In genomic region chr7:28984631-28985030, GRCh38 we compare ENCODE assay signal across 9 cellular contexts. TPM values are rescaled to one million over a fixed set of nuclear protein-coding genes. Genes with fewer than 3 reads are reported as not detected.
DNase-seq lines count a peak whose midpoint lies in the region; ATAC-seq and TF ChIP-seq lines count a peak whose summit lies in the region.
"Had no signal": no experiment of that assay in that cellular context is flagged by ENCODE, and none has a peak within 500 bp of the region (broad histone marks: within the 10 kb centered on the region; RNA-seq: fewer than 3 reads in every experiment).

No MANE protein-coding gene starts in this region.

- H3K4me1 ChIP-seq in neuronal stem cell (ENCODE audit: control insufficient read depth in 2 of 2, insufficient read depth in 1 of 2, low read depth in 1 of 2, low read length in 2 of 2) (peaks cover 12 to 14% of the 10 kb centered on the region in 2 donors), prostate gland (replicated peaks) (no peaks in the 10 kb centered on the region)
- H3K4me1 ChIP-seq in CD4-positive, alpha-beta memory T cell (ENCODE audit: insufficient read depth, low read length) = no peaks in the 10 kb centered on the region

- H3K36me3 ChIP-seq in neuronal stem cell (replicated peaks in 1 of 2; ENCODE audit: control insufficient read depth in 2 of 2, insufficient read depth in 2 of 2, low read length in 2 of 2) (no peaks in the 10 kb centered on the region), prostate gland (no peaks in the 10 kb centered on the region)
- H3K36me3 ChIP-seq in CD4-positive, alpha-beta memory T cell (ENCODE audit: insufficient read depth, low read length) = no peaks in the 10 kb centered on the region

- no peaks in the 10 kb centered on the region for H3K36me3 Mint-ChIP-seq in CD4-positive, alpha-beta memory T cell

- no peak overlapping the region for H2AK5ac ChIP-seq in neuronal stem cell (ENCODE audit: low read depth, low read length)

- POLR2A ChIA-PET in CD4-positive, alpha-beta memory T cell (lab: Charles Lee; ENCODE audit: partially characterized antibody) = no interaction called here

- peak overlapping the region; percentile 78 for H2AFZ ChIP-seq in neuronal stem cell (ENCODE audit: low read length)

- no peak overlapping the region for H3K4ac ChIP-seq in neuronal stem cell (ENCODE audit: low read length)

- CTCF ChIA-PET in CD4-positive, alpha-beta memory T cell (lab: Charles Lee; ENCODE audit: partially characterized antibody) = no interaction called here

- no peak for TF ChIP-seq POLR2A in prostate gland (IDR thresholded peaks at IDR 0.05)

- H3K79me1 ChIP-seq in neuronal stem cell (ENCODE audit: low read depth, low read length) = no peaks in the 10 kb centered on the region

- H3K4me2 ChIP-seq in neuronal stem cell (ENCODE audit: insufficient read depth, low read length, poor library complexity, severe bottlenecking) = no peak overlapping the region

- TF ChIP-seq CTCF in prostate gland (IDR thresholded peaks at IDR 0.05) = no peak

- DNase-seq in DMS79 treated with DMSO at 0.1 percent for 48 hours (lab: John Stamatoyannopoulos, UW) (peak; percentile 70), NOMO-1 treated with dmso at 0.1 percent for 144 hours (lab: John Stamatoyannopoulos, UW; ENCODE audit: unreplicated experiment) (peak; percentile 17), neuronal stem cell (ENCODE audit: low spot score) (peak; percentile 31), HuH-7 (ENCODE audit: low spot score) (no peak), prostate gland (ENCODE audit: low spot score) (no peak)
- no peak for DNase-seq in CD4-positive, alpha-beta memory T cell
- DNase-seq: activated gamma-delta T cell had no signal

- H4K91ac ChIP-seq in neuronal stem cell (ENCODE audit: low read depth, low read length, poor library complexity) = no peak overlapping the region

- no peak overlapping the region for H3K18ac ChIP-seq in neuronal stem cell (ENCODE audit: low read length)

- peaks cover 10 to 14% of the 10 kb centered on the region in 2 donors for H3K27me3 Mint-ChIP-seq in CD4-positive, alpha-beta memory T cell

- H3K14ac ChIP-seq in neuronal stem cell (ENCODE audit: low read length) = no peak overlapping the region

- H3K27ac Mint-ChIP-seq in CD4-positive, alpha-beta memory T cell = no peak overlapping the region

- H3K4me3 ChIP-seq in neuronal stem cell (ENCODE audit: low read length in 2 of 2) (no peak overlapping the region), prostate gland (no peak overlapping the region)
- no peak overlapping the region for H3K4me3 ChIP-seq in CD4-positive, alpha-beta memory T cell (ENCODE audit: low read length in 2 of 2)

- no peak overlapping the region for H2BK15ac ChIP-seq in neuronal stem cell (ENCODE audit: low read length)

- H3K27ac ChIP-seq in neuronal stem cell (replicated peaks; ENCODE audit: low read length) = peak overlapping the region; percentile 75
- no peak overlapping the region for H3K27ac ChIP-seq in prostate gland
- H3K27ac ChIP-seq in CD4-positive, alpha-beta memory T cell (ENCODE audit: low read depth, low read length) = no peak overlapping the region

- ATAC-seq in esophagus mucosa (peak; percentile 48), HG03025 (IDR thresholded peaks at IDR 0.05; ENCODE audit: low FRiP score, unreplicated experiment) (no peak)

- no peak overlapping the region for H2BK120ac ChIP-seq in neuronal stem cell (ENCODE audit: low read depth, low read length)

- H3K9me3 ChIP-seq in neuronal stem cell (replicated peaks in 1 of 2; ENCODE audit: control insufficient read depth in 2 of 2, insufficient read depth in 1 of 2, low read depth in 1 of 2, low read length in 2 of 2) (peaks cover 0 to 3% of the 10 kb centered on the region in 2 donors), prostate gland (no peaks in the 10 kb centered on the region)
- H3K9me3 ChIP-seq in CD4-positive, alpha-beta memory T cell (ENCODE audit: control insufficient read depth in 1 of 2, low read length in 2 of 2) = no peaks in the 10 kb centered on the region

- H3K27me3 ChIP-seq in neuronal stem cell (ENCODE audit: control insufficient read depth in 3 of 3, insufficient read depth in 3 of 3, low read depth in 1 of 3, low read length in 3 of 3) (no peaks in the 10 kb centered on the region), prostate gland (replicated peaks; ENCODE audit: insufficient read depth) (no peaks in the 10 kb centered on the region)
- H3K27me3 ChIP-seq in CD4-positive, alpha-beta memory T cell (ENCODE audit: insufficient read depth, low read length) = no peaks in the 10 kb centered on the region

- H3K23ac ChIP-seq in neuronal stem cell (ENCODE audit: low read depth, low read length, poor library complexity) = no peak overlapping the region

- no peaks in the 10 kb centered on the region for H3K4me1 Mint-ChIP-seq in CD4-positive, alpha-beta memory T cell

- no peak overlapping the region for H3K9ac ChIP-seq in neuronal stem cell (ENCODE audit: low read depth, low read length, poor library complexity)

- H2BK5ac ChIP-seq in neuronal stem cell (ENCODE audit: low read length) = no peak overlapping the region

- intact Hi-C loops in prostate gland (cut with DNase I) = no loop called here
- intact Hi-C loops in CD4-positive, alpha-beta memory T cell (cut with micrococcal nuclease) = no loop called here

- no CpG with 5 or more reads among the region's 4 CpGs for WGBS in neuronal stem cell (ENCODE audit: extremely low coverage in 2 of 2, insufficient read length in 2 of 2, insufficient replicate concordance in 1 of 2), 2 donors
- WGBS in prostate gland = 46% methylated on average over 4 of the region's 4 CpGs

- no peak overlapping the region for H2BK12ac ChIP-seq in neuronal stem cell (ENCODE audit: low read length)

- no peak overlapping the region for H3K4me3 Mint-ChIP-seq in CD4-positive, alpha-beta memory T cell

- H3K9me3 Mint-ChIP-seq in CD4-positive, alpha-beta memory T cell = peaks cover 0 to 4% (median 0%) of the 10 kb centered on the region in 8 donors

- H4K8ac ChIP-seq in neuronal stem cell (ENCODE audit: low read depth, low read length) = no peak overlapping the region

RNA-seq across cellular contexts. Expression of gene TRIL, which starts 26.5 kb away (rescaled TPM):
- 2.9 TPM for total RNA-seq in esophagus mucosa
- 5.0 TPM for polyA plus RNA-seq in neuronal stem cell (2013, experiment 1 of 2)
- polyA plus RNA-seq in neuronal stem cell (2013, experiment 2 of 2) = 5.2 TPM
- total RNA-seq in prostate gland = 1 to 10 TPM; 3.3 to 3.5 TPM
- total RNA-seq in CD4-positive, alpha-beta memory T cell = not detected
- polyA plus RNA-seq in CD4-positive, alpha-beta memory T cell = not detected

Comparison
In these comparisons a context has a peak if more than half of its experiments do, and no peak if none do; other contexts are left out.
1. DNase-seq: peak in DMS79 treated with DMSO at 0.1 percent for 48 hours (single experiment), NOMO-1 treated with dmso at 0.1 percent for 144 hours (single experiment) and neuronal stem cell (single experiment); none in HuH-7 (single experiment), prostate gland (single experiment) and CD4-positive, alpha-beta memory T cell (0 of 5).